Comparison of ENCODE assay signal across 20 cellular contexts in the genomic region with DNA sequence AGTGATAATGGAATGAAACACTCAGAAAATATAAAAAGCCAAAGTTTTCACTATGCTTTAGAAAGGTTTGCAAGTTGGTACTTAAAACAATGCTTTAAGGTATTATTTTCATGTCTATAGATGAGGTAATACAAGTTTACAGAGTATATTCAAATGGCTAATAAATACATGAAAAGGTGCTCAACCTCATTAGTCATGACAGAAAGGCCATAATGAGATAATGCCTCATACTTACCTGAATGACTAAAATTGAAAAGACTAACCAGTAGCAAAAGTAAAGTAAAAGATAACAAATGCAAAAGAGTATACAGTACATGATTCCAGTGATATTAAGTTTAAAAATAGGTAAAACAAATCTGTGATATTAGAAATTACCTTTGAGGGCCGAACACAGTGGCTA.
A peak's percentile ranks its signal among the peaks of the same experiment; 100 is the strongest.
DNase-seq lines count a peak whose midpoint lies in the region; ATAC-seq lines count a peak whose summit lies in the region.
"Had no signal": no experiment of that assay in that cellular context is flagged by ENCODE, and none has a peak within 500 bp of the region (broad histone marks: within the 10 kb centered on the region; RNA-seq: fewer than 3 reads in every experiment).

No MANE protein-coding gene starts in this region.

- H3K27ac Mint-ChIP-seq in activated naive CD4-positive, alpha-beta T cell treated with anti-CD3 and anti-CD28 coated beads, Interleukin-2, amount 50 U/mL, for 24 hours: peak overlapping the region; percentile 60
- peak overlapping the region; percentile 76 for H3K27ac Mint-ChIP-seq in T-helper 17 cell
- H3K27ac Mint-ChIP-seq in memory B cell: peak overlapping the region; percentile 47
- H3K27ac Mint-ChIP-seq: B cell; CD8-positive, alpha-beta T cell had no signal

- H3K4me1 Mint-ChIP-seq in activated naive CD4-positive, alpha-beta T cell treated with anti-CD3 and anti-CD28 coated beads, Interleukin-2, amount 50 U/mL, for 24 hours: peaks cover 22% of the 10 kb centered on the region
- H3K4me1 Mint-ChIP-seq in T-helper 17 cell (peaks cover 4% of the 10 kb centered on the region), memory B cell (no peaks in the 10 kb centered on the region)
- H3K4me1 Mint-ChIP-seq: B cell had no signal

- no peak for DNase-seq in activated CD4-positive, CD25-positive, alpha-beta regulatory T cell treated with anti-CD3 and anti-CD28 coated beads, Interleukin-2, amount 50 U/mL, for 72 hours
- no peak for DNase-seq in activated naive CD4-positive, alpha-beta T cell treated with anti-CD3 and anti-CD28 coated beads, Interleukin-2, amount 50 U/mL, for 16 hours
- DNase-seq in T-helper 17 cell (no peak), memory B cell (ENCODE audit: low spot score in 2 of 2) (no peak), substantia nigra (lab: John Stamatoyannopoulos, UW) (no peak), NCI-H524 (lab: John Stamatoyannopoulos, UW) (no peak)
- DNase-seq: Caco-2; CD4-positive, CD25-positive, alpha-beta regulatory T cell; CD8-positive, alpha-beta T cell; DMS153; DND-41; GOT3; HFFc6 had no signal

- H3K9me3 ChIP-seq in T-helper 17 cell (ENCODE audit: control insufficient read depth, low read length, poor library complexity, severe bottlenecking): no peaks in the 10 kb centered on the region
- H3K9me3 ChIP-seq: BLaER1, Caco-2, HAP-1 had no signal

- H3K4me3 Mint-ChIP-seq in activated naive CD4-positive, alpha-beta T cell treated with anti-CD3 and anti-CD28 coated beads, Interleukin-2, amount 50 U/mL, for 24 hours: no peak overlapping the region
- no peak overlapping the region for H3K4me3 Mint-ChIP-seq in T-helper 17 cell
- no peak overlapping the region for H3K4me3 Mint-ChIP-seq in memory B cell
- H3K4me3 Mint-ChIP-seq: B cell; CD4-positive, CD25-positive, alpha-beta regulatory T cell; CD8-positive, alpha-beta T cell; HFFc6 had no signal

- peaks cover 26% of the 10 kb centered on the region for H3K36me3 Mint-ChIP-seq in activated naive CD4-positive, alpha-beta T cell treated with anti-CD3 and anti-CD28 coated beads, Interleukin-2, amount 50 U/mL, for 24 hours
- H3K36me3 Mint-ChIP-seq in T-helper 17 cell (ENCODE audit: low read depth) (peaks cover 13% of the 10 kb centered on the region), memory B cell (peaks cover 27% of the 10 kb centered on the region)

- no peak overlapping the region for H3K27ac ChIP-seq in substantia nigra (ENCODE audit: low read depth, low read length, poor library complexity, severe bottlenecking)
- H3K27ac ChIP-seq: 22Rv1, BLaER1, C4-2B had no signal

- no peaks in the 10 kb centered on the region for H3K9me3 Mint-ChIP-seq in activated naive CD4-positive, alpha-beta T cell treated with anti-CD3 and anti-CD28 coated beads, Interleukin-2, amount 50 U/mL, for 24 hours
- H3K9me3 Mint-ChIP-seq in memory B cell: no peaks in the 10 kb centered on the region
- H3K9me3 Mint-ChIP-seq: CD8-positive, alpha-beta T cell; HFFc6 had no signal

- no peaks in the 10 kb centered on the region for H3K27me3 Mint-ChIP-seq in activated naive CD4-positive, alpha-beta T cell treated with anti-CD3 and anti-CD28 coated beads, Interleukin-2, amount 50 U/mL, for 24 hours
- H3K27me3 Mint-ChIP-seq in T-helper 17 cell (no peaks in the 10 kb centered on the region), memory B cell (no peaks in the 10 kb centered on the region)
- H3K27me3 Mint-ChIP-seq: B cell; CD4-positive, CD25-positive, alpha-beta regulatory T cell had no signal

- peak; percentile 70 to 87 for ATAC-seq in activated CD4-positive, CD25-positive, alpha-beta regulatory T cell treated with anti-CD3 and anti-CD28 coated beads, Interleukin-2, amount 50 U/mL, for 24 hours
- ATAC-seq in T-helper 17 cell: no peak
- no peak for ATAC-seq in memory B cell (ENCODE audit: low read depth)
- ATAC-seq: CD8-positive, alpha-beta T cell had no signal

Comparison
In these comparisons a context has a peak if more than half of its experiments do, and no peak if none do; other contexts are left out.
1. ATAC-seq: peak in activated CD4-positive, CD25-positive, alpha-beta regulatory T cell treated with anti-CD3 and anti-CD28 coated beads, Interleukin-2, amount 50 U/mL, for 24 hours (2 of 2); none in T-helper 17 cell (single experiment) and memory B cell (single experiment).
2. Peak in every context shown above with its lines, with median percentiles within 50 percentile points of each other: H3K27ac Mint-ChIP-seq.